2 cellular contexts compared by ENCODE assay signal in genomic region chr16:87806246-87806607, GRCh38.
TF ChIP-seq lines count a peak whose summit lies in the region.

No MANE protein-coding gene starts in this region.

TF ChIP-seq in SK-N-SH, 30 proteins besides CTCF, POLR2A, EP300 and RAD21 (continued from another document):
- TF ChIP-seq REST (IDR thresholded peaks at IDR 0.05; ENCODE audit: low read depth, low read length) (no peak), MEF2A (IDR thresholded peaks at IDR 0.05; ENCODE audit: borderline replicate concordance, low read depth) (no peak)
TF ChIP-seq in SK-N-SH: peak in this region for 0.

TF ChIP-seq in SK-N-SH treated with all-trans-retinoic acid at 6 μM for 48 hours, 23 proteins besides CTCF, POLR2A, EP300 and RAD21 (continued from another document):
- TF ChIP-seq TSHZ2 (CRISPR knock-in tag; IDR thresholded peaks at IDR 0.05) (no peak), ZC3H10 (CRISPR knock-in tag; IDR thresholded peaks at IDR 0.05) (no peak)
